In the genomic region with DNA sequence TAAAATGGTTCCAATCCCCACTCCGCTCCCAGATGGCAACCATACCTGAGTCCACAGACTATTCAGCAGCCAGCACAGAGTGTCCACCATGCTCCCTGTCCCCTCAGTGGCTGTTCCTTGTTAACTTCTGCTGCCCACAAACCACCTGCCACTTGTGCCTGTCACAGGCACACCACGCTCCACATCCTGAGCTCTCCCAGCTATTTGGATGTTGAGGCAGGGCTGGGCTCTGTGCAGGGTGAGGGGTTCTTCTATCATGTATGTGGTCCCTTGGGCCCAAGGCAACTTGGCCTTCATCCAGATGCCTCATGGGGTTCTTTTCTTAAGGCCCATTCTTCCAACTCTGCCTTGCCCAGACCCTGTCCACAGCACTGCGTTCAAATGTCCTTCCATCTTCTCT, we compare ENCODE assay signal across 25 cellular contexts.
"Had no signal": no experiment of that assay in that cellular context is flagged by ENCODE, and none has a peak within 500 bp of the region (broad histone marks: within the 10 kb centered on the region; RNA-seq: fewer than 3 reads in every experiment).

No MANE protein-coding gene starts in this region.

- H3K4me3 ChIP-seq: left lung, lower lobe of right lung, pancreas, prostate gland, spleen, stomach, testis, thyroid gland, transverse colon, upper lobe of left lung, vagina had no signal

- H3K36me3 ChIP-seq: left lung, lower lobe of right lung, pancreas, prostate gland, spleen, stomach, thyroid gland, transverse colon, upper lobe of left lung, vagina had no signal

- H3K4me1 ChIP-seq: left lung, lower lobe of right lung, pancreas, prostate gland, thyroid gland, vagina had no signal

- H3K27ac ChIP-seq: left lung, lower lobe of right lung, pancreas, prostate gland, spleen, thyroid gland, upper lobe of left lung, vagina had no signal

- H3K9me3 ChIP-seq: lower lobe of right lung, pancreas, prostate gland, testis, thyroid gland, transverse colon, upper lobe of left lung, vagina had no signal

- DNase-seq: hypothalamus; immature natural killer cell; kidney; left colon; left lung; lower lobe of right lung; mammary epithelial cell; mesendoderm; naive B cell; natural killer cell; nephron progenitor cell; pancreas; retina; right cardiac atrium; small intestine; spleen; stimulated activated CD4-positive, alpha-beta T cell treated with anti-CD3 and anti-CD28 coated beads, Interleukin-4, amount 100 ng/mL, for 24 hours; stimulated activated naive CD8-positive, alpha-beta T cell treated with anti-CD3 and anti-CD28 coated beads, Interleukin-15, Interleukin-2, amounts not matched to agents 100 U/mL and 50 U/mL, for 24 hours; stomach; testis; thyroid gland; transverse colon; upper lobe of left lung had no signal

- H3K27me3 ChIP-seq: left lung, pancreas, spleen, stomach, testis, thyroid gland, transverse colon, upper lobe of left lung, vagina had no signal
